23 cellular contexts compared by ENCODE assay signal in genomic region chr2:215355801-215356200, GRCh38.
"Had no signal": no experiment of that assay in that cellular context is flagged by ENCODE, and none has a peak within 500 bp of the region (broad histone marks: within the 10 kb centered on the region; RNA-seq: fewer than 3 reads in every experiment).

No MANE protein-coding gene starts in this region.

- H3K4me3 ChIP-seq: colonic mucosa, dorsolateral prefrontal cortex, heart right ventricle, left lung, lung, neural progenitor cell, psoas muscle, right atrium auricular region, skin epidermis, stomach, suprapubic skin, transverse colon had no signal

- H3K9me3 ChIP-seq: colonic mucosa, heart right ventricle, left lung, psoas muscle, right atrium auricular region, stomach, suprapubic skin, transverse colon had no signal

- H3K36me3 ChIP-seq: colonic mucosa, neural progenitor cell, right atrium auricular region, transverse colon had no signal

- H3K27ac ChIP-seq: colonic mucosa, dorsolateral prefrontal cortex, heart right ventricle, left lung, neural progenitor cell, psoas muscle, right atrium auricular region, skin epidermis, stomach, suprapubic skin, transverse colon had no signal

- H2AFZ ChIP-seq: neural progenitor cell had no signal

- DNase-seq: activated CD4-positive, alpha-beta memory T cell treated with anti-CD3 and anti-CD28 coated beads for 36 hours; activated CD4-positive, alpha-beta T cell treated with anti-CD3 and anti-CD28 coated beads for 48 hours; activated effector memory CD4-positive, alpha-beta T cell treated with anti-CD3 and anti-CD28 coated beads, Interleukin-2, amount 50 U/mL, for 16 hours; activated naive CD4-positive, alpha-beta T cell treated with anti-CD3 and anti-CD28 coated beads, Interleukin-2, amount 10 ng/mL, durations not matched to agents 7 days and 5 days; colonic mucosa; dorsolateral prefrontal cortex; effector memory CD8-positive, alpha-beta T cell; heart right ventricle; left lung; naive thymus-derived CD8-positive, alpha-beta T cell; psoas muscle; stimulated activated CD4-positive, alpha-beta T cell treated with anti-CD3 and anti-CD28 coated beads, Interleukin-15, amount 100 ng/mL, for 24 hours; stomach; transverse colon had no signal

- ATAC-seq: effector memory CD8-positive, alpha-beta T cell; esophagus mucosa; left lung; naive thymus-derived CD8-positive, alpha-beta T cell; psoas muscle; stimulated activated memory B cell treated with anti-CD40 and anti-IgM and Interleukin-4, amounts not matched to agents 10 μg/mL and 1 μg/mL and 100 μg/mL, for 72 hours had no signal

- H3K4me2 ChIP-seq: neural progenitor cell had no signal

- H3K4me1 ChIP-seq: colonic mucosa, left lung, neural progenitor cell, psoas muscle, right atrium auricular region, stomach, suprapubic skin, transverse colon had no signal

- H3K27me3 ChIP-seq: colonic mucosa, dorsolateral prefrontal cortex, heart right ventricle, left lung, neural progenitor cell, right atrium auricular region, stomach, suprapubic skin, transverse colon had no signal

- FAIRE-seq: endothelial cell of umbilical vein, urothelium cell line had no signal
